Comparison of ENCODE assay signal across 2 cellular contexts in the genomic region with DNA sequence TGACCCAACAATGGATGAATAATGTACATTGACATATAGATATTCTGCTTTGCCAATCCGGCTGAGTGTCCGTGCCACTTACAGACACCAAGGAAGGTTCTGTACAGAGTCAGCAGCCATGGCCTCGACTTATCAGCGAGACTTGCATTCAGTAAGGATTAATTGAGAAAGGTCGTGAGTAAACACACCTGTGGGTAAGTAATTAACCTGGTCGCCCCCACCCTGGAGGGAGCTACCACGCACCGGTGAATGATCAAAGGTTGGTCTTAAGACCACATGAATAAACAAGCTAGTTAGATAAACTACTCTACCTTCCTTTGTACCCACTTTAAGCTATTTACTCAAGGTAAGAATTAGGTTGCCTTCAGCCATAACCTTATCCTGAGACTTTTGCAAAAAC.
TF ChIP-seq lines count a peak whose summit lies in the region.

No MANE protein-coding gene starts in this region.

TF ChIP-seq in HepG2, 621 proteins besides CTCF, POLR2A, EP300 and RAD21:
- TF ChIP-seq RELA (CRISPR knock-in tag; IDR thresholded peaks at IDR 0.05) (no peak), ZNF33A (CRISPR knock-in tag; IDR thresholded peaks at IDR 0.05; ENCODE audit: borderline replicate concordance) (no peak), NR2C2 (CRISPR knock-in tag; IDR thresholded peaks at IDR 0.05; ENCODE audit: borderline replicate concordance) (no peak), TAF15 (IDR thresholded peaks at IDR 0.05; ENCODE audit: low read depth, low read length, poor library complexity, severe bottlenecking) (no peak)
- TF ChIP-seq, protein P1, sequence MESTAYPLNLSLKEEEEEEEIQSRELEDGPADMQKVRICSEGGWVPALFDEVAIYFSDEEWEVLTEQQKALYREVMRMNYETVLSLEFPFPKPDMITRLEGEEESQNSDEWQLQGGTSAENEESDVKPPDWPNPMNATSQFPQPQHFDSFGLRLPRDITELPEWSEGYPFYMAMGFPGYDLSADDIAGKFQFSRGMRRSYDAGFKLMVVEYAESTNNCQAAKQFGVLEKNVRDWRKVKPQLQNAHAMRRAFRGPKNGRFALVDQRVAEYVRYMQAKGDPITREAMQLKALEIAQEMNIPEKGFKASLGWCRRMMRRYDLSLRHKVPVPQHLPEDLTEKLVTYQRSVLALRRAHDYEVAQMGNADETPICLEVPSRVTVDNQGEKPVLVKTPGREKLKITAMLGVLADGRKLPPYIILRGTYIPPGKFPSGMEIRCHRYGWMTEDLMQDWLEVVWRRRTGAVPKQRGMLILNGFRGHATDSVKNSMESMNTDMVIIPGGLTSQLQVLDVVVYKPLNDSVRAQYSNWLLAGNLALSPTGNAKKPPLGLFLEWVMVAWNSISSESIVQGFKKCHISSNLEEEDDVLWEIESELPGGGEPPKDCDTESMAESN (CRISPR knock-in tag; conservative IDR thresholded peaks at IDR 0.05) = peak; percentile 52; the same call in 1 of the 2 replicates

TF ChIP-seq in GM12878, 131 proteins besides CTCF, POLR2A, EP300 and RAD21:
- TF ChIP-seq, protein P2, sequence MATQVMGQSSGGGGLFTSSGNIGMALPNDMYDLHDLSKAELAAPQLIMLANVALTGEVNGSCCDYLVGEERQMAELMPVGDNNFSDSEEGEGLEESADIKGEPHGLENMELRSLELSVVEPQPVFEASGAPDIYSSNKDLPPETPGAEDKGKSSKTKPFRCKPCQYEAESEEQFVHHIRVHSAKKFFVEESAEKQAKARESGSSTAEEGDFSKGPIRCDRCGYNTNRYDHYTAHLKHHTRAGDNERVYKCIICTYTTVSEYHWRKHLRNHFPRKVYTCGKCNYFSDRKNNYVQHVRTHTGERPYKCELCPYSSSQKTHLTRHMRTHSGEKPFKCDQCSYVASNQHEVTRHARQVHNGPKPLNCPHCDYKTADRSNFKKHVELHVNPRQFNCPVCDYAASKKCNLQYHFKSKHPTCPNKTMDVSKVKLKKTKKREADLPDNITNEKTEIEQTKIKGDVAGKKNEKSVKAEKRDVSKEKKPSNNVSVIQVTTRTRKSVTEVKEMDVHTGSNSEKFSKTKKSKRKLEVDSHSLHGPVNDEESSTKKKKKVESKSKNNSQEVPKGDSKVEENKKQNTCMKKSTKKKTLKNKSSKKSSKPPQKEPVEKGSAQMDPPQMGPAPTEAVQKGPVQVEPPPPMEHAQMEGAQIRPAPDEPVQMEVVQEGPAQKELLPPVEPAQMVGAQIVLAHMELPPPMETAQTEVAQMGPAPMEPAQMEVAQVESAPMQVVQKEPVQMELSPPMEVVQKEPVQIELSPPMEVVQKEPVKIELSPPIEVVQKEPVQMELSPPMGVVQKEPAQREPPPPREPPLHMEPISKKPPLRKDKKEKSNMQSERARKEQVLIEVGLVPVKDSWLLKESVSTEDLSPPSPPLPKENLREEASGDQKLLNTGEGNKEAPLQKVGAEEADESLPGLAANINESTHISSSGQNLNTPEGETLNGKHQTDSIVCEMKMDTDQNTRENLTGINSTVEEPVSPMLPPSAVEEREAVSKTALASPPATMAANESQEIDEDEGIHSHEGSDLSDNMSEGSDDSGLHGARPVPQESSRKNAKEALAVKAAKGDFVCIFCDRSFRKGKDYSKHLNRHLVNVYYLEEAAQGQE (IDR thresholded peaks at IDR 0.05; ENCODE audit: low read depth, low read length) = no peak
- TF ChIP-seq, protein P3, sequence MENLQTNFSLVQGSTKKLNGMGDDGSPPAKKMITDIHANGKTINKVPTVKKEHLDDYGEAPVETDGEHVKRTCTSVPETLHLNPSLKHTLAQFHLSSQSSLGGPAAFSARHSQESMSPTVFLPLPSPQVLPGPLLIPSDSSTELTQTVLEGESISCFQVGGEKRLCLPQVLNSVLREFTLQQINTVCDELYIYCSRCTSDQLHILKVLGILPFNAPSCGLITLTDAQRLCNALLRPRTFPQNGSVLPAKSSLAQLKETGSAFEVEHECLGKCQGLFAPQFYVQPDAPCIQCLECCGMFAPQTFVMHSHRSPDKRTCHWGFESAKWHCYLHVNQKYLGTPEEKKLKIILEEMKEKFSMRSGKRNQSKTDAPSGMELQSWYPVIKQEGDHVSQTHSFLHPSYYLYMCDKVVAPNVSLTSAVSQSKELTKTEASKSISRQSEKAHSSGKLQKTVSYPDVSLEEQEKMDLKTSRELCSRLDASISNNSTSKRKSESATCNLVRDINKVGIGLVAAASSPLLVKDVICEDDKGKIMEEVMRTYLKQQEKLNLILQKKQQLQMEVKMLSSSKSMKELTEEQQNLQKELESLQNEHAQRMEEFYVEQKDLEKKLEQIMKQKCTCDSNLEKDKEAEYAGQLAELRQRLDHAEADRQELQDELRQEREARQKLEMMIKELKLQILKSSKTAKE (IDR thresholded peaks at IDR 0.05; ENCODE audit: low read depth, poor library complexity, severe bottlenecking) = no peak
- TF ChIP-seq ZNF274 (IDR thresholded peaks at IDR 0.05; ENCODE audit: insufficient read depth, insufficient read length) (no peak), ZNF384 (IDR thresholded peaks at IDR 0.05; ENCODE audit: borderline replicate concordance, low read depth, low read length) (no peak), HDAC2 (IDR thresholded peaks at IDR 0.05) (no peak), SUZ12 (IDR thresholded peaks at IDR 0.05; ENCODE audit: unreplicated experiment) (no peak), LARP7 (IDR thresholded peaks at IDR 0.05) (no peak), PML (IDR thresholded peaks at IDR 0.05; ENCODE audit: low read length) (no peak), RAD51 (IDR thresholded peaks at IDR 0.05) (no peak), KLF5 (IDR thresholded peaks at IDR 0.05; ENCODE audit: partially characterized antibody) (no peak)
TF ChIP-seq in GM12878: peak in this region for 0.
